Comparison of ENCODE assay signal across 21 cellular contexts in genomic region chr14:70773182-70773862, GRCh38.
"Had no signal": no experiment of that assay in that cellular context is flagged by ENCODE, and none has a peak within 500 bp of the region (broad histone marks: within the 10 kb centered on the region; RNA-seq: fewer than 3 reads in every experiment).

No MANE protein-coding gene starts in this region.

- H3K27ac Mint-ChIP-seq: immature natural killer cell, type B pancreatic cell had no signal

- FAIRE-seq: kidney had no signal

- H3K4me3 ChIP-seq: esophagus muscularis mucosa, gastroesophageal sphincter, psoas muscle, sigmoid colon, skin epidermis, suprapubic skin, thyroid gland, uterus had no signal

- H3K4me1 Mint-ChIP-seq: immature natural killer cell had no signal

- H3K36me3 ChIP-seq: esophagus muscularis mucosa, gastroesophageal sphincter, neutrophil, sigmoid colon, suprapubic skin, thyroid gland, uterus had no signal

- H3K27me3 ChIP-seq: esophagus muscularis mucosa, gastroesophageal sphincter, sigmoid colon, suprapubic skin, thyroid gland, uterus had no signal

- H3K36me3 Mint-ChIP-seq: immature natural killer cell had no signal

- ATAC-seq: gastroesophageal sphincter; left cardiac atrium; left ventricle myocardium superior; naive thymus-derived CD4-positive, alpha-beta T cell; psoas muscle; stimulated activated naive CD8-positive, alpha-beta T cell treated with anti-CD3 and anti-CD28 coated beads, Interleukin-15, Interleukin-2, amounts not matched to agents 100 U/mL and 50 U/mL, for 24 hours had no signal

- H3K9me3 Mint-ChIP-seq: immature natural killer cell; naive thymus-derived CD4-positive, alpha-beta T cell had no signal

- H3K9me3 ChIP-seq: esophagus muscularis mucosa, gastroesophageal sphincter, neutrophil, psoas muscle, sigmoid colon, suprapubic skin, thyroid gland, uterus had no signal

- H3K4me1 ChIP-seq: esophagus muscularis mucosa, gastroesophageal sphincter, psoas muscle, sigmoid colon, suprapubic skin, uterus had no signal

- DNase-seq: effector memory CD4-positive, alpha-beta T cell; glutamatergic neuron; immature natural killer cell; kidney; left cardiac atrium; left ventricle myocardium superior; naive thymus-derived CD4-positive, alpha-beta T cell; psoas muscle; retina; sigmoid colon; stimulated activated CD4-positive, alpha-beta T cell treated with anti-CD3 and anti-CD28 coated beads, Interleukin-12 subunit alpha, Interleukin-12 subunit beta, amount 100 ng/mL, for 4 hours; stimulated activated naive CD8-positive, alpha-beta T cell treated with anti-CD3 and anti-CD28 coated beads, Interleukin-15, Interleukin-2, amounts not matched to agents 100 U/mL and 50 U/mL, for 24 hours; thyroid gland; uterus had no signal

- H3K4me3 Mint-ChIP-seq: immature natural killer cell; naive thymus-derived CD4-positive, alpha-beta T cell; type B pancreatic cell had no signal

- H3K27me3 Mint-ChIP-seq: naive thymus-derived CD4-positive, alpha-beta T cell; type B pancreatic cell had no signal

- H3K27ac ChIP-seq: epithelial cell of prostate, esophagus muscularis mucosa, gastroesophageal sphincter, neutrophil, psoas muscle, sigmoid colon, skin epidermis, suprapubic skin, thyroid gland, uterus had no signal
